In genomic region chr1:44631647-44632510, GRCh38 we compare ENCODE assay signal across 8 cellular contexts. TPM values are rescaled to one million over a fixed set of nuclear protein-coding genes. Genes with fewer than 3 reads are reported as not detected.
DNase-seq lines count a peak whose midpoint lies in the region; ATAC-seq and TF ChIP-seq lines count a peak whose summit lies in the region.

No MANE protein-coding gene starts in this region.

- H3K4me3 ChIP-seq in MG63 (peak overlapping the region; percentile 74), suprapubic skin (peak overlapping the region; percentile 88)

- no peak for TF ChIP-seq EP300 in suprapubic skin (IDR thresholded peaks at IDR 0.05)

- TF ChIP-seq CTCF in omental fat pad (IDR thresholded peaks at IDR 0.05) (no peak), suprapubic skin (IDR thresholded peaks at IDR 0.05) (no peak)

- peaks cover 41% of the 10 kb centered on the region for H3K4me1 Mint-ChIP-seq in activated naive CD4-positive, alpha-beta T cell treated with anti-CD3 and anti-CD28 coated beads, Interleukin-2, amount 10 ng/mL, durations not matched to agents 7 days and 5 days

- peak; percentile 89 for ATAC-seq in omental fat pad (ENCODE audit: low FRiP score)

- in situ Hi-C loops in SK-MEL-5 (cut with HindIII; ENCODE audit: low pct_unique_long_range_greater_than_20kb, low sequenced_read_pairs): no loop called here

- H3K4me3 Mint-ChIP-seq in activated naive CD4-positive, alpha-beta T cell treated with anti-CD3 and anti-CD28 coated beads, Interleukin-2, amount 10 ng/mL, durations not matched to agents 7 days and 5 days: peak overlapping the region; percentile 84

- H3K9me3 Mint-ChIP-seq in activated naive CD4-positive, alpha-beta T cell treated with anti-CD3 and anti-CD28 coated beads, Interleukin-2, amount 10 ng/mL, durations not matched to agents 7 days and 5 days: no peaks in the 10 kb centered on the region

- DNase-seq in Daoy (ENCODE audit: low read depth): peak; percentile 93
- peak; percentile 88 for DNase-seq in H4 (ENCODE audit: low spot score)
- DNase-seq in MG63: peak; percentile 91
- DNase-seq in SK-MEL-5 (ENCODE audit: low read depth, low spot score): peak; percentile 75
- DNase-seq in activated naive CD4-positive, alpha-beta T cell treated with anti-CD3 and anti-CD28 coated beads, Interleukin-2, amount 10 ng/mL, durations not matched to agents 7 days and 5 days: peak; percentile 94
- peak; percentile 91 for DNase-seq in germinal center (ENCODE audit: low spot score)
- DNase-seq in omental fat pad (ENCODE audit: low spot score): peak; percentile 89
- peak; percentile 95 to 96 for DNase-seq in suprapubic skin (ENCODE audit: low spot score in 2 of 2)

- no peaks in the 10 kb centered on the region for H3K27me3 Mint-ChIP-seq in activated naive CD4-positive, alpha-beta T cell treated with anti-CD3 and anti-CD28 coated beads, Interleukin-2, amount 10 ng/mL, durations not matched to agents 7 days and 5 days

- CTCF ChIA-PET in activated naive CD4-positive, alpha-beta T cell treated with anti-CD3 and anti-CD28 coated beads, Interleukin-2, amount 10 ng/mL, durations not matched to agents 7 days and 5 days (lab: Charles Lee): interaction anchor here (0.6 to 3.2 kb wide), 4 partner anchors 10 to 1547 kb away, joined by 3 to 25 read pairs (median 8); no protein-coding TSS in a partner anchor

- peaks cover 27% of the 10 kb centered on the region for H3K4me1 ChIP-seq in suprapubic skin

- H3K36me3 Mint-ChIP-seq in activated naive CD4-positive, alpha-beta T cell treated with anti-CD3 and anti-CD28 coated beads, Interleukin-2, amount 10 ng/mL, durations not matched to agents 7 days and 5 days: peaks cover 36% of the 10 kb centered on the region

- TF ChIP-seq POLR2A in suprapubic skin (IDR thresholded peaks at IDR 0.05): peak; percentile 47 to 90

- peak overlapping the region; percentile 96 for H3K27ac ChIP-seq in suprapubic skin

- H3K9me3 ChIP-seq in MG63 (no peaks in the 10 kb centered on the region), suprapubic skin (no peaks in the 10 kb centered on the region)

- no peaks in the 10 kb centered on the region for H3K27me3 ChIP-seq in MG63
- no peaks in the 10 kb centered on the region for H3K27me3 ChIP-seq in suprapubic skin

- H3K36me3 ChIP-seq in MG63 (peaks cover 44% of the 10 kb centered on the region), suprapubic skin (peaks cover 27% of the 10 kb centered on the region)

- 1% methylated on average over 33 of the region's 86 CpGs for WGBS in suprapubic skin

- peak overlapping the region; percentile 97 for H3K27ac Mint-ChIP-seq in activated naive CD4-positive, alpha-beta T cell treated with anti-CD3 and anti-CD28 coated beads, Interleukin-2, amount 10 ng/mL, durations not matched to agents 7 days and 5 days

RNA-seq across cellular contexts. Expression of gene TMEM53, which starts 42.4 kb away (rescaled TPM):
- 5.5 and 8.2 TPM in 2 replicates for total RNA-seq in Daoy (2014; rRNA removed; shearing (Covaris generic))
- 11.3 and 18.4 TPM in 2 replicates for total RNA-seq in H4 (2014; rRNA removed; shearing (Covaris generic))
- total RNA-seq in MG63 (2014; rRNA removed; shearing (Covaris generic); ENCODE audit: low replicate concordance): 1.5 and 10.6 TPM in 2 replicates
- total RNA-seq in SK-MEL-5 (2014; rRNA removed; shearing (Covaris generic)): 18.0 and 20.0 TPM in 2 replicates
- 24.3 and 25.4 TPM in 2 replicates for polyA plus RNA-seq in SK-MEL-5 (2015; cell fraction: cytosol; rRNA removed)
- 10.3 and 12.4 TPM in 2 replicates for polyA plus RNA-seq in SK-MEL-5 (2015; cell fraction: nucleus; rRNA removed)
- total RNA-seq in omental fat pad (10 to 100 TPM in 3 of 4 donors, 1 to 10 TPM in 1; 7.6 to 14.0 (median 10.3) TPM), suprapubic skin (1 to 10 TPM; 2.3 to 9.9 (median 4.3) TPM)

RNA-seq across cellular contexts. Expression of gene ARMH1, which starts 42.6 kb away (rescaled TPM):
- not detected in 2 replicates for total RNA-seq in Daoy (2014; rRNA removed; shearing (Covaris generic))
- total RNA-seq in H4 (2014; rRNA removed; shearing (Covaris generic)): not detected in 2 replicates
- total RNA-seq in MG63 (2014; rRNA removed; shearing (Covaris generic); ENCODE audit: low replicate concordance): not detected in 2 replicates
- 0.24 TPM in 1 of 2 replicates, not detected in the other for total RNA-seq in SK-MEL-5 (2014; rRNA removed; shearing (Covaris generic))
- not detected in 2 replicates for polyA plus RNA-seq in SK-MEL-5 (2015; cell fraction: cytosol; rRNA removed)
- 0.43 and 5.8 TPM in 2 replicates for polyA plus RNA-seq in SK-MEL-5 (2015; cell fraction: nucleus; rRNA removed)
- total RNA-seq in omental fat pad (1 to 10 TPM in 3 of 4 donors, under 1 TPM in 1; 0.47 to 2.4 (median 1.2) TPM), suprapubic skin (1 to 10 TPM in 3 of 4 donors, under 1 TPM in 1; 0.80 to 5.0 (median 1.4) TPM)

Comparison
In these comparisons a context has a peak if more than half of its experiments do, and no peak if none do; other contexts are left out.
1. Peak in every context shown above with its lines: DNase-seq, ATAC-seq, H3K4me3 ChIP-seq and H3K27ac ChIP-seq.